9 cellular contexts compared by ENCODE assay signal in the genomic region with DNA sequence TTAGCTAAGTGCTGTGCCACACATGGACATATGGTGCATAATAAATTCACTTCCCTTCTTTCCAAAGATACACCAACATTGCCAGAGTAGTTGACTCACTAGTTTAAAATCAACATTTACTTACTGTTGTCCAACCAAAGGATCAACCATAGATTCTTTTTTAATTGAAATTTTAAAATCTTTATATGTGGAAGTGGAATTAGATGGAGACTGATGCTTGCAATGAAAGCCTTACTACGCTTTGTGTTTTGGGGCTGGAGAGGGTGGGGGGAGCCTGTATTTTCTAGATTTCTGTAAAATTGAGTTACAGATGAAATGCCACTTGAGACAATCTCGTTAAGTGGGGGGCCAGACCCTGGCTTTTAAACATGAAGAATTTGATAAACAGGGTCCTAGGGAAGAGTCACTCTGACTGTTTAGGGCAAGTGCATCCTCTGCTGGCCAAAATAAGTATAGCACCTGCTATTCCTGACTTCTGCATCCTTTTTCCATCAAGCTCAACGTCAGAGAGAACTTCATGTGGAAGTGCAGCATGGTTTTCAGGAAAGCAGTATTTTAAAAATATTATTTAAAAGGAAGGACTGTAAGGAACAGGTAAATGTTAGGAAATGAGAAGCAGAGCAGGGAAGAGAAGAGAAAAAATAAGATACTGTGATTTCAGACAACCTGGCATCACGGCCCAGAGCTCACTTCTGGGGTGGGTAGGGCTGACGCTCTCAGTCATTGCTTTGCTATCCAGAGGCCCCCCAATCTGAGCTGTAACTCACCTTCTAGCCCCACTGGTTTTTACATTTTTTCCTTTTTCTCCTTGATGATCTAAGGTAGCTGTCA.
DNase-seq lines count a peak whose midpoint lies in the region; FAIRE-seq and TF ChIP-seq lines count a peak whose summit lies in the region.
"Had no signal": no experiment of that assay in that cellular context is flagged by ENCODE, and none has a peak within 500 bp of the region (broad histone marks: within the 10 kb centered on the region; RNA-seq: fewer than 3 reads in every experiment).

No MANE protein-coding gene starts in this region.

- no peak overlapping the region for H3K4me3 ChIP-seq in bronchial epithelial cell (ENCODE audit: low read depth, low read length)
- H3K4me3 ChIP-seq: BLaER1 treated with 17β-estradiol and CSF1 and Interleukin-3, amounts not matched to agents 10 nM and 100 nM had no signal

- no peaks in the 10 kb centered on the region for H3K36me3 ChIP-seq in bronchial epithelial cell (ENCODE audit: control insufficient read depth, insufficient read depth, low read length)
- H3K36me3 ChIP-seq: BLaER1 treated with 17β-estradiol and CSF1 and Interleukin-3, amounts not matched to agents 10 nM and 100 nM had no signal

- H3K36me3 Mint-ChIP-seq in activated T-helper 2 cell treated with anti-CD3 and anti-CD28 coated beads, Interferon-gamma antibody, Interleukin-2, Interleukin-4, amounts not matched to agents 10 μg/mL and 5 μg/mL and 100 μg/mL, durations not matched to agents 14 hours and 24 hours and 36 hours (ENCODE audit: low read depth): no peaks in the 10 kb centered on the region

- H3K27ac Mint-ChIP-seq in activated T-helper 2 cell treated with anti-CD3 and anti-CD28 coated beads, Interferon-gamma antibody, Interleukin-2, Interleukin-4, amounts not matched to agents 10 μg/mL and 5 μg/mL and 100 μg/mL, durations not matched to agents 14 hours and 24 hours and 36 hours: no peak overlapping the region

- no peaks in the 10 kb centered on the region for H3K27me3 ChIP-seq in bronchial epithelial cell (ENCODE audit: control insufficient read depth, insufficient read depth, low read length)
- H3K27me3 ChIP-seq: BLaER1 treated with 17β-estradiol and CSF1 and Interleukin-3, amounts not matched to agents 10 nM and 100 nM had no signal

- intact Hi-C loops in activated T-helper 2 cell treated with anti-CD3 and anti-CD28 coated beads, Interferon-gamma antibody, Interleukin-2, Interleukin-4, amounts not matched to agents 10 μg/mL and 5 μg/mL and 100 μg/mL, durations not matched to agents 14 hours and 24 hours and 36 hours (cut with micrococcal nuclease): loop anchor here (1.0 to 2.0 kb wide), 2 partner anchors 151 to 237 kb away; no protein-coding TSS in a partner anchor

- no peaks in the 10 kb centered on the region for H3K27me3 Mint-ChIP-seq in activated T-helper 2 cell treated with anti-CD3 and anti-CD28 coated beads, Interferon-gamma antibody, Interleukin-2, Interleukin-4, amounts not matched to agents 10 μg/mL and 5 μg/mL and 100 μg/mL, durations not matched to agents 14 hours and 24 hours and 36 hours (ENCODE audit: low read depth)

- peak; percentile 13 to 40 for DNase-seq in NCI-H187 (lab: John Stamatoyannopoulos, UW)
- DNase-seq in NCI-H187 treated with DMSO at 0.1 percent for 48 hours (lab: John Stamatoyannopoulos, UW): no peak
- peak; percentile 65 for DNase-seq in NCI-H1092 treated with DMSO at 0.1 percent for 48 hours (lab: John Stamatoyannopoulos, UW)
- DNase-seq in SW480 (ENCODE audit: low spot score): peak; percentile 50
- peak; percentile 67 for DNase-seq in bronchial epithelial cell (ENCODE audit: low read depth)
- peak; percentile 66 for DNase-seq in kidney tubule cell (ENCODE audit: low spot score)
- DNase-seq in stimulated activated CD4-positive, alpha-beta T cell treated with anti-CD3 and anti-CD28 coated beads, Interleukin-4, amount 100 ng/mL, for 24 hours: peak; percentile 65
- no peak for DNase-seq in activated T-helper 2 cell treated with anti-CD3 and anti-CD28 coated beads, Interferon-gamma antibody, Interleukin-2, Interleukin-4, amounts not matched to agents 10 μg/mL and 5 μg/mL and 100 μg/mL, durations not matched to agents 14 hours and 24 hours and 36 hours (ENCODE audit: low spot score)

- no peaks in the 10 kb centered on the region for H3K9me3 Mint-ChIP-seq in activated T-helper 2 cell treated with anti-CD3 and anti-CD28 coated beads, Interferon-gamma antibody, Interleukin-2, Interleukin-4, amounts not matched to agents 10 μg/mL and 5 μg/mL and 100 μg/mL, durations not matched to agents 14 hours and 24 hours and 36 hours

- FAIRE-seq in bronchial epithelial cell (lab: Jason Lieb, UNC): no peak

- peak; percentile 97 for TF ChIP-seq CTCF in bronchial epithelial cell (IDR thresholded peaks at IDR 0.05; ENCODE audit: insufficient read depth, low read length, severe bottlenecking)

- peaks cover 6% of the 10 kb centered on the region for H3K4me1 Mint-ChIP-seq in activated T-helper 2 cell treated with anti-CD3 and anti-CD28 coated beads, Interferon-gamma antibody, Interleukin-2, Interleukin-4, amounts not matched to agents 10 μg/mL and 5 μg/mL and 100 μg/mL, durations not matched to agents 14 hours and 24 hours and 36 hours (ENCODE audit: low read depth)

- H3K4me3 Mint-ChIP-seq in activated T-helper 2 cell treated with anti-CD3 and anti-CD28 coated beads, Interferon-gamma antibody, Interleukin-2, Interleukin-4, amounts not matched to agents 10 μg/mL and 5 μg/mL and 100 μg/mL, durations not matched to agents 14 hours and 24 hours and 36 hours (ENCODE audit: low read depth): no peak overlapping the region

Comparison
In these comparisons a context has a peak if more than half of its experiments do, and no peak if none do; other contexts are left out.
1. DNase-seq: peak in NCI-H187 (2 of 2), NCI-H1092 treated with DMSO at 0.1 percent for 48 hours (single experiment), SW480 (single experiment), bronchial epithelial cell (single experiment), kidney tubule cell (single experiment) and stimulated activated CD4-positive, alpha-beta T cell treated with anti-CD3 and anti-CD28 coated beads, Interleukin-4, amount 100 ng/mL, for 24 hours (single experiment); none in NCI-H187 treated with DMSO at 0.1 percent for 48 hours (single experiment) and activated T-helper 2 cell treated with anti-CD3 and anti-CD28 coated beads, Interferon-gamma antibody, Interleukin-2, Interleukin-4, amounts not matched to agents 10 μg/mL and 5 μg/mL and 100 μg/mL, durations not matched to agents 14 hours and 24 hours and 36 hours (single experiment).